3 cellular contexts compared by ENCODE assay signal in genomic region chr17:21404956-21405731, GRCh38. TPM values are rescaled to one million over a fixed set of nuclear protein-coding genes. Genes with fewer than 3 reads are reported as not detected.
"Had no signal": no experiment of that assay in that cellular context is flagged by ENCODE, and none has a peak within 500 bp of the region (broad histone marks: within the 10 kb centered on the region; RNA-seq: fewer than 3 reads in every experiment).

No MANE protein-coding gene starts in this region.

RNA-seq across cellular contexts. Expression of gene KCNJ12, which starts 29.0 kb away (rescaled TPM):
- total RNA-seq: activated B cell treated with CpG ODN at 0.5 μM for 24 hours; activated CD4-positive, alpha-beta T cell treated with anti-CD3 and anti-CD28 coated beads for 36 hours; activated naive CD4-positive, alpha-beta T cell treated with anti-CD3 and anti-CD28 coated beads, Interleukin-2, amount 50 U/mL, for 72 hours had no signal
